8 cellular contexts compared by ENCODE assay signal in the genomic region with DNA sequence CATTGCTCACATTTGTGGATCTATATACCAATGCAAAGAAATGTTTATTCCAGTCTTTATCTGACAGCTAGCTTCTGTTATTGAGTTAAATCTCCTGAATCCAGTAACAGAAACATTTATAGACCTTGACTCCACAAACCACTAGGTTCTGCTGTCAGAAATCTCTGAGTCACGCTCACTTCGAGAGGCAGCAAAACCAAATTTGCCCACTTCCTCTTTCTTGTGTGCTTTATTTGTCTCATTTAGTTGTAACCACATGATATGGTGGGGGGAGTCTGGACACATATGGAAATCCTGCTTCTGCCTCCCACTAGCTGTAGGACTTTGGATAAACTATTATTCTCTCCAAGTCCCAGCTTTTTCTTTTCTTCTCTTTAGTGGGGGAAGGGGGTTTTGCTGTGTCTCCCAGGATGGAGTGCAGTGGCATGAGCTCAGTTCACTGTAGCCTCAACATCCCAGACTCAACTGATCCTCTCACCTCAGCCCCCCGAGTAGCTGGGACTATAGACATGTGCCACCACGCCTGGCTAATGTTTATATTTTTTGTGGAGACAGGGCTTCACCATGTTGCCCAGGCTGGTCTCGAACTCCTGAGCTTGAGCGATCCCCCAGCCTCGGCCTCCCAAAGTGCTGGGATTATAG. TPM values are rescaled to one million over a fixed set of nuclear protein-coding genes. Genes with fewer than 3 reads are reported as not detected.
DNase-seq lines count a peak whose midpoint lies in the region; ATAC-seq, FAIRE-seq and TF ChIP-seq lines count a peak whose summit lies in the region.

No MANE protein-coding gene starts in this region.

- H3K27ac Mint-ChIP-seq in Caco-2 (ENCODE audit: unreplicated experiment) = no peak overlapping the region

- intact Hi-C loops in Caco-2 (cut with micrococcal nuclease; ENCODE audit: unreplicated experiment) = no loop called here
- intact Hi-C loops in esophagus muscularis mucosa (cut with DNase I) = no loop called here

- H3K9me3 Mint-ChIP-seq in Caco-2 (ENCODE audit: unreplicated experiment) = no peaks in the 10 kb centered on the region

- H3K27me3 Mint-ChIP-seq in Caco-2 (ENCODE audit: insufficient read depth, unreplicated experiment) = no peaks in the 10 kb centered on the region

- TF ChIP-seq EP300 in esophagus muscularis mucosa (IDR thresholded peaks at IDR 0.05) = no peak

- peak overlapping the region; percentile 55 for H3K4me2 ChIP-seq in OCI-LY3 (ENCODE audit: low read length)

- WGBS in esophagus muscularis mucosa = 87% methylated on average over 7 of the region's 7 CpGs

- no TSS peak for BruUV-seq in Caco-2 (replicated peaks; lab: Mats Ljungman, UMichigan)

- peak; percentile 49 for DNase-seq in AG08395 (ENCODE audit: low spot score)
- DNase-seq in epithelial cell of esophagus (ENCODE audit: low read depth) = peak; percentile 52
- peak; percentile 62 for DNase-seq in urothelium cell line (ENCODE audit: low spot score)
- no peak for DNase-seq in Caco-2
- no peak for DNase-seq in esophagus muscularis mucosa (ENCODE audit: extremely low spot score)

- no peak for TF ChIP-seq POLR2A in esophagus muscularis mucosa (IDR thresholded peaks at IDR 0.05; ENCODE audit: low read depth)

- H3K79me2 ChIP-seq in OCI-LY3 (ENCODE audit: low read length) = no peaks in the 10 kb centered on the region

- H3K4me3 Mint-ChIP-seq in Caco-2 (ENCODE audit: unreplicated experiment) = no peak overlapping the region

- no peaks in the 10 kb centered on the region for H3K36me3 ChIP-seq in OCI-LY3 (replicated peaks; ENCODE audit: low read depth, low read length)
- no peaks in the 10 kb centered on the region for H3K36me3 ChIP-seq in Caco-2 (ENCODE audit: control insufficient read depth, insufficient read depth, low read length)
- no peaks in the 10 kb centered on the region for H3K36me3 ChIP-seq in esophagus muscularis mucosa

- H4K20me1 ChIP-seq in OCI-LY3 (ENCODE audit: insufficient read depth, low read length) = no peaks in the 10 kb centered on the region

- CTCF ChIA-PET in Caco-2 (lab: Charles Lee) = no interaction called here

- no peak overlapping the region for H2AFZ ChIP-seq in OCI-LY3 (ENCODE audit: low read depth, low read length)

- H3K27ac ChIP-seq in OCI-LY3 (ENCODE audit: low read length) (no peak overlapping the region), esophagus muscularis mucosa (replicated peaks in 1 of 4) (no peak overlapping the region)

- H3K4me3 ChIP-seq in OCI-LY3 (ENCODE audit: low read length) (peak overlapping the region; percentile 12; the same call in 1 of the 2 replicates), epithelial cell of esophagus (ENCODE audit: low read length) (no peak overlapping the region), Caco-2 (ENCODE audit: low read depth, low read length) (no peak overlapping the region), esophagus muscularis mucosa (no peak overlapping the region)

- H3K9me3 ChIP-seq in OCI-LY3 (ENCODE audit: insufficient read depth, low read length) = no peaks in the 10 kb centered on the region
- H3K9me3 ChIP-seq in Caco-2 = no peaks in the 10 kb centered on the region
- H3K9me3 ChIP-seq in esophagus muscularis mucosa = no peaks in the 10 kb centered on the region

- TF ChIP-seq CTCF in OCI-LY3 (IDR thresholded peaks at IDR 0.05; ENCODE audit: low read depth, low read length) (no peak), epithelial cell of esophagus (IDR thresholded peaks at IDR 0.05; ENCODE audit: insufficient read depth, low read depth, low read length, missing control alignments) (no peak), Caco-2 (IDR thresholded peaks at IDR 0.05; ENCODE audit: insufficient read depth in 1 of 2, low read depth in 1 of 2, low read length in 1 of 2, severe bottlenecking in 1 of 2, unreplicated experiment in 1 of 2) (no peak), esophagus muscularis mucosa (IDR thresholded peaks at IDR 0.05) (no peak)

- no peak for FAIRE-seq in urothelium cell line (lab: Jason Lieb, UNC)

- peaks cover 53% of the 10 kb centered on the region for H3K4me1 ChIP-seq in OCI-LY3 (ENCODE audit: low read length)
- peaks cover 12% of the 10 kb centered on the region for H3K4me1 ChIP-seq in Caco-2
- H3K4me1 ChIP-seq in esophagus muscularis mucosa = peaks cover 9 to 14% (median 11%) of the 10 kb centered on the region in 4 donors

- H3K36me3 Mint-ChIP-seq in Caco-2 (ENCODE audit: insufficient read depth, unreplicated experiment) = no peaks in the 10 kb centered on the region

- H3K9ac ChIP-seq in OCI-LY3 (ENCODE audit: low read length) = no peak overlapping the region

- ATAC-seq in GM18520 (IDR thresholded peaks at IDR 0.05; ENCODE audit: unreplicated experiment) = peak; percentile 88
- ATAC-seq in HG02885 (IDR thresholded peaks at IDR 0.05; ENCODE audit: poor library complexity, unreplicated experiment) = peak; percentile 96

- peaks cover 7% of the 10 kb centered on the region for H3K4me1 Mint-ChIP-seq in Caco-2 (ENCODE audit: low read depth, unreplicated experiment)

- H3K27me3 ChIP-seq in OCI-LY3 (ENCODE audit: low read depth, low read length) (peaks cover 46% of the 10 kb centered on the region), Caco-2 (replicated peaks; ENCODE audit: control insufficient read depth, insufficient read depth, low read length) (no peaks in the 10 kb centered on the region), esophagus muscularis mucosa (no peaks in the 10 kb centered on the region)

- POLR2A ChIA-PET in Caco-2 (lab: Charles Lee) = no interaction called here

RNA-seq across cellular contexts. Expression of gene IPCEF1, which starts 54.4 kb away (rescaled TPM):
- total RNA-seq in Caco-2 (2022) (1.4 and 1.9 TPM in 2 replicates), esophagus muscularis mucosa (1 to 10 TPM in 2 of 4 donors, under 1 TPM in 2; 0.63 to 2.7 (median 1.2) TPM)

Comparison
In these comparisons a context has a peak if more than half of its experiments do, and no peak if none do; other contexts are left out.
1. DNase-seq: peak in AG08395 (single experiment), epithelial cell of esophagus (single experiment) and urothelium cell line (single experiment); none in Caco-2 (0 of 2) and esophagus muscularis mucosa (single experiment).